23 cellular contexts compared by ENCODE assay signal in the genomic region with DNA sequence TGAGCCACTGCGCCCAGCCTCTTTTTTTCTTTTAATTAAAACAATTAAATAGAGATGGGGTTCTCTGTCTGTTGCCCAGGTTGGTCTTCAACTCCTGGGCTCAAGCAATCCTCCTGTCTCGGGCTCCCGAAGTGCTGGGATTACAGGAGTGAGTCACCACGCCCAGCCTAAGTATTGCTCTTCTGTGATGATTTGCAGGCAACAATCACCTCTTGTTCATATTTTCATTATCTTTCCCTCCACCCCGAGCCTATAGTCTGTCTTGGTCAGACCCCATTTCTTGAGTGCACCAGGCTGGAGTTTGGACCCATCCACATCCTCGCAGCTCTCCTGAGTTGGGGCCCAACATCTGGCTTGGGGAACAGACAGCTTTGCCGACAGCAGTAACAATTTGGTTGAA. TPM values are rescaled to one million over a fixed set of nuclear protein-coding genes. Genes with fewer than 3 reads are reported as not detected.
"Had no signal": no experiment of that assay in that cellular context is flagged by ENCODE, and none has a peak within 500 bp of the region (broad histone marks: within the 10 kb centered on the region; RNA-seq: fewer than 3 reads in every experiment).

No MANE protein-coding gene starts in this region.

- H3K27me3 ChIP-seq: transverse colon had no signal

- H3K9me3 Mint-ChIP-seq: dendritic cell treated with granulocyte-macrophage colony-stimulating factor and Interleukin-4, amounts not matched to agents 40 ng/mL and 50 ng/mL, for 4 days; memory B cell; stimulated activated effector memory CD8-positive, alpha-beta T cell treated with anti-CD3 and anti-CD28 coated beads, Interleukin-12 subunit alpha, Interleukin-12 subunit beta, amount 100 ng/mL, for 72 hours had no signal

- H3K9me3 ChIP-seq: heart right ventricle, transverse colon had no signal

- H3K4me3 ChIP-seq: heart right ventricle, transverse colon had no signal

- H3K36me3 ChIP-seq: heart right ventricle, transverse colon had no signal

- ATAC-seq: heart right ventricle; left cardiac atrium; sciatic nerve; stimulated activated effector memory CD8-positive, alpha-beta T cell treated with anti-CD3 and anti-CD28 coated beads, Interleukin-12 subunit alpha, Interleukin-12 subunit beta, amount 100 ng/mL, for 72 hours had no signal

- H3K4me3 Mint-ChIP-seq: brain; dendritic cell treated with granulocyte-macrophage colony-stimulating factor and Interleukin-4, amounts not matched to agents 40 ng/mL and 50 ng/mL, for 4 days; memory B cell; stimulated activated effector memory CD8-positive, alpha-beta T cell treated with anti-CD3 and anti-CD28 coated beads, Interleukin-12 subunit alpha, Interleukin-12 subunit beta, amount 100 ng/mL, for 72 hours had no signal

- DNase-seq: activated CD4-positive, alpha-beta T cell treated with anti-CD3 and anti-CD28 coated beads for 1 hour; activated gamma-delta T cell treated with Interleukin-2 at 50 U/mL for 16 hours; activated T-cell treated with anti-CD3 and anti-CD28 coated beads for 4 hours; aorta; effector CD4-positive, alpha-beta T cell; erythroblast; foreskin fibroblast; heart right ventricle; islet precursor cell; left cardiac atrium; occipital lobe; small intestine; stimulated activated CD4-positive, alpha-beta T cell treated with anti-CD3 and anti-CD28 coated beads, Interleukin-2, amount 100 ng/mL, for 24 hours; T-helper 1 cell; T-helper 9 cell; transverse colon had no signal

- H3K27me3 Mint-ChIP-seq: dendritic cell treated with granulocyte-macrophage colony-stimulating factor and Interleukin-4, amounts not matched to agents 40 ng/mL and 50 ng/mL, for 4 days; memory B cell had no signal

- H3K27ac ChIP-seq: heart right ventricle, transverse colon had no signal

- H3K36me3 Mint-ChIP-seq: brain, memory B cell had no signal

- H3K27ac Mint-ChIP-seq: brain; dendritic cell treated with granulocyte-macrophage colony-stimulating factor and Interleukin-4, amounts not matched to agents 40 ng/mL and 50 ng/mL, for 4 days; memory B cell had no signal

RNA-seq across cellular contexts. Expression of a gene that starts 4.4 kb away (rescaled TPM):
- total RNA-seq: fibroblast of lung, myocyte had no signal
